In genomic region chr15:83898295-83898694, GRCh38 we compare ENCODE assay signal across 27 cellular contexts.
"Had no signal": no experiment of that assay in that cellular context is flagged by ENCODE, and none has a peak within 500 bp of the region (broad histone marks: within the 10 kb centered on the region; RNA-seq: fewer than 3 reads in every experiment).

No MANE protein-coding gene starts in this region.

- H3K4me3 ChIP-seq: colonic mucosa, coronary artery, dorsolateral prefrontal cortex, esophagus muscularis mucosa, esophagus squamous epithelium, gastrocnemius medialis, heart left ventricle, heart right ventricle had no signal

- DNase-seq: colonic mucosa; cortex of kidney; dermis blood vessel endothelial cell; dorsolateral prefrontal cortex; effector CD4-positive, alpha-beta T cell; effector CD8-positive, alpha-beta T cell; effector memory CD4-positive, alpha-beta T cell; effector memory CD8-positive, alpha-beta T cell; endodermal cell; erythroblast; esophagus squamous epithelium; foreskin fibroblast; foreskin keratinocyte; foreskin melanocyte; gastrocnemius medialis; glutamatergic neuron; head of caudate nucleus; heart left ventricle; heart right ventricle had no signal

- H3K27ac ChIP-seq: colonic mucosa, coronary artery, dorsolateral prefrontal cortex, epithelial cell of prostate, esophagus squamous epithelium, foreskin keratinocyte, gastrocnemius medialis, heart left ventricle, heart right ventricle had no signal

- H3K9me3 ChIP-seq: colonic mucosa, esophagus muscularis mucosa, esophagus squamous epithelium, gastrocnemius medialis, heart left ventricle, heart right ventricle had no signal

- FAIRE-seq: colon, endometrium, endothelial cell of umbilical vein, frontal cortex had no signal

- H3K27me3 ChIP-seq: colonic mucosa, dorsolateral prefrontal cortex, esophagus muscularis mucosa, esophagus squamous epithelium, gastrocnemius medialis, heart left ventricle, heart right ventricle had no signal

- H3K4me1 ChIP-seq: colonic mucosa, esophagus squamous epithelium, foreskin keratinocyte, gastrocnemius medialis, heart left ventricle, heart right ventricle had no signal

- ATAC-seq: effector memory CD8-positive, alpha-beta T cell; esophagus mucosa; foreskin keratinocyte; gastrocnemius medialis; heart left ventricle; heart right ventricle had no signal

- H3K36me3 ChIP-seq: colonic mucosa, esophagus squamous epithelium, gastrocnemius medialis had no signal
